In genomic region chr1:234478481-234479309, GRCh38 we compare ENCODE assay signal across 8 cellular contexts. TPM values are rescaled to one million over a fixed set of nuclear protein-coding genes. Genes with fewer than 3 reads are reported as not detected.
DNase-seq lines count a peak whose midpoint lies in the region; ATAC-seq and TF ChIP-seq lines count a peak whose summit lies in the region.

A gene with protein sequence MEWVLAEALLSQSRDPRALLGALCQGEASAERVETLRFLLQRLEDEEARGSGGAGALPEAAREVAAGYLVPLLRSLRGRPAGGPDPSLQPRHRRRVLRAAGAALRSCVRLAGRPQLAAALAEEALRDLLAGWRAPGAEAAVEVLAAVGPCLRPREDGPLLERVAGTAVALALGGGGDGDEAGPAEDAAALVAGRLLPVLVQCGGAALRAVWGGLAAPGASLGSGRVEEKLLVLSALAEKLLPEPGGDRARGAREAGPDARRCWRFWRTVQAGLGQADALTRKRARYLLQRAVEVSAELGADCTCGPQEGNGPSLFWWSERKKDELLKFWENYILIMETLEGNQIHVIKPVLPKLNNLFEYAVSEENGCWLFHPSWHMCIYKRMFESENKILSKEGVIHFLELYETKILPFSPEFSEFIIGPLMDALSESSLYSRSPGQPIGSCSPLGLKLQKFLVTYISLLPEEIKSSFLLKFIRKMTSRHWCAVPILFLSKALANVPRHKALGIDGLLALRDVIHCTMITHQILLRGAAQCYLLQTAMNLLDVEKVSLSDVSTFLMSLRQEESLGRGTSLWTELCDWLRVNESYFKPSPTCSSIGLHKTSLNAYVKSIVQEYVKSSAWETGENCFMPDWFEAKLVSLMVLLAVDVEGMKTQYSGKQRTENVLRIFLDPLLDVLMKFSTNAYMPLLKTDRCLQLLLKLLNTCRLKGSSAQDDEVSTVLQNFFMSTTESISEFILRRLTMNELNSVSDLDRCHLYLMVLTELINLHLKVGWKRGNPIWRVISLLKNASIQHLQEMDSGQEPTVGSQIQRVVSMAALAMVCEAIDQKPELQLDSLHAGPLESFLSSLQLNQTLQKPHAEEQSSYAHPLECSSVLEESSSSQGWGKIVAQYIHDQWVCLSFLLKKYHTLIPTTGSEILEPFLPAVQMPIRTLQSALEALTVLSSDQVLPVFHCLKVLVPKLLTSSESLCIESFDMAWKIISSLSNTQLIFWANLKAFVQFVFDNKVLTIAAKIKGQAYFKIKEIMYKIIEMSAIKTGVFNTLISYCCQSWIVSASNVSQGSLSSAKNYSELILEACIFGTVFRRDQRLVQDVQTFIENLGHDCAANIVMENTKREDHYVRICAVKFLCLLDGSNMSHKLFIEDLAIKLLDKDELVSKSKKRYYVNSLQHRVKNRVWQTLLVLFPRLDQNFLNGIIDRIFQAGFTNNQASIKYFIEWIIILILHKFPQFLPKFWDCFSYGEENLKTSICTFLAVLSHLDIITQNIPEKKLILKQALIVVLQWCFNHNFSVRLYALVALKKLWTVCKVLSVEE (N-terminal part only) (minus strand): TSS chr1:234479179. CDS start chr1:234479103, 76 bp downstream.

- H3K27me3 ChIP-seq in BE2C = no peaks in the 10 kb centered on the region; the same call in 1 of the 2 replicates
- no peaks in the 10 kb centered on the region for H3K27me3 ChIP-seq in left lung

- H3K9me3 ChIP-seq in BE2C = no peaks in the 10 kb centered on the region
- H3K9me3 ChIP-seq in left lung = no peaks in the 10 kb centered on the region

- no peaks in the 10 kb centered on the region for H3K4me1 ChIP-seq in BE2C
- peaks cover 7 to 32% of the 10 kb centered on the region in 2 donors for H3K4me1 ChIP-seq in left lung

- peak within 1 kb of the TSS; percentile 92 for H3K4me3 ChIP-seq in BE2C (ENCODE audit: low read depth, low read length)
- H3K4me3 ChIP-seq in coronary artery = peak within 1 kb of the TSS; percentile 96
- peak within 1 kb of the TSS; percentile 72 to 84 for H3K4me3 ChIP-seq in left lung

- ATAC-seq in GM19035 (IDR thresholded peaks at IDR 0.05; ENCODE audit: unreplicated experiment) (peak; percentile 65), HG03280 (IDR thresholded peaks at IDR 0.05; ENCODE audit: unreplicated experiment) (peak; percentile 63), left lung (peak; percentile 90)

- intact Hi-C loops in left lung (cut with DNase I) = no loop called here

- TF ChIP-seq CTCF in BE2C (IDR thresholded peaks at IDR 0.05; ENCODE audit: low read depth, low read length) = peak; percentile 15; the same call in 1 of the 2 replicates
- no peak for TF ChIP-seq CTCF in coronary artery (IDR thresholded peaks at IDR 0.05)
- TF ChIP-seq CTCF in left lung (IDR thresholded peaks at IDR 0.05) = no peak

- H3K36me3 ChIP-seq in BE2C (no peaks in the 10 kb centered on the region), left lung (no peaks in the 10 kb centered on the region)

- DNase-seq in BE2C (peak; percentile 89), NCI-H460 (ENCODE audit: extremely low read depth, low read depth) (peak; percentile 77), coronary artery (ENCODE audit: low spot score) (peak; percentile 82), left lung (peak; percentile 68 to 93)
- peak; percentile 80 for DNase-seq in activated CD4-positive, alpha-beta T cell treated with anti-CD3 and anti-CD28 coated beads for 48 hours
- DNase-seq in stimulated activated CD4-positive, alpha-beta T cell treated with anti-CD3 and anti-CD28 coated beads, Interleukin-2, amount 100 ng/mL, for 48 hours = peak; percentile 60 to 72

- H3K27ac ChIP-seq in coronary artery = peak within 1 kb of the TSS; percentile 80 to 93
- peak within 1 kb of the TSS; percentile 89 to 92 for H3K27ac ChIP-seq in left lung

RNA-seq across cellular contexts. Expression of the gene that starts here (rescaled TPM):
- polyA plus RNA-seq in BE2C (2012; ENCODE audit: insufficient read depth, insufficient read length, low read depth) = 30.9 TPM
- total RNA-seq in NCI-H460 (2014; rRNA removed; shearing (Covaris generic)) = 105 and 117 TPM in 2 replicates
- 94.4 and 224 TPM in 2 replicates for polyA plus RNA-seq in NCI-H460 (2014; cell fraction: nucleus; rRNA removed)
- total RNA-seq in left lung = 10 to 100 TPM; 20.9 to 23.8 TPM

Comparison
In these comparisons a context has a peak if more than half of its experiments do, and no peak if none do; other contexts are left out.
1. Peak in every context shown above with its lines: DNase-seq, ATAC-seq, H3K4me3 ChIP-seq and H3K27ac ChIP-seq.